In the genomic region with DNA sequence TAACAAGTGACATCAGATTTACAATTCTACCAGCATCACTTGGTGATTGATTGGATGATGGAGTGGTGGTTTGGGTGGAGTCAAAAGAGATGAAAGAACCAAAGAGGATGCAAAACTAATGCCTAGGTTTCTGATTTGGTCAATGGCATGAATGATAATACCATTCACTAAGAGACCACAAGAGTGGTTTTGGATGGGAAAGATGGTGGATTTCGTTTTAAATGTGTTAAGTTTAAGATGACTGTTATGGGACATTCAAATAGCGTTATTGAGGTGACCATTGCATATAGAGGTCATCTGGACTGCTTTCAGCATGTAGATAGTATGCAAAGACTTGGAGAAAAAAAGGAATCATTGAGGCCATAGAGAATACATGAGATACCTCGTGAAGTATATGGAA, we compare ENCODE assay signal across 17 cellular contexts. TPM values are rescaled to one million over a fixed set of nuclear protein-coding genes. Genes with fewer than 3 reads are reported as not detected.
DNase-seq lines count a peak whose midpoint lies in the region; ATAC-seq and TF ChIP-seq lines count a peak whose summit lies in the region.
"Had no signal": no experiment of that assay in that cellular context is flagged by ENCODE, and none has a peak within 500 bp of the region (broad histone marks: within the 10 kb centered on the region; RNA-seq: fewer than 3 reads in every experiment).

No MANE protein-coding gene starts in this region.

- H4K20me1 ChIP-seq in PC-3 (ENCODE audit: low read length) = peaks cover 54% of the 10 kb centered on the region

- H3K4me1 ChIP-seq in PC-3 (ENCODE audit: insufficient read depth, low read length) (peaks cover 49% of the 10 kb centered on the region), psoas muscle (peaks cover 51% of the 10 kb centered on the region)

- no peaks in the 10 kb centered on the region for H3K9me3 Mint-ChIP-seq in activated CD4-positive, alpha-beta T cell treated with anti-CD3 and anti-CD28 coated beads, Interleukin-2, amount 10 ng/mL, durations not matched to agents 24 days and 14 days
- H3K9me3 Mint-ChIP-seq in chondrocyte (ENCODE audit: low read depth) = no peaks in the 10 kb centered on the region
- H3K9me3 Mint-ChIP-seq: naive B cell had no signal

- peaks cover 58% of the 10 kb centered on the region for H3K4me1 Mint-ChIP-seq in activated CD4-positive, alpha-beta T cell treated with anti-CD3 and anti-CD28 coated beads, Interleukin-2, amount 10 ng/mL, durations not matched to agents 24 days and 14 days
- H3K4me1 Mint-ChIP-seq in chondrocyte (ENCODE audit: low read depth) = peaks cover 69% of the 10 kb centered on the region

- H3K4me2 ChIP-seq in PC-3 (ENCODE audit: low read length) = peak overlapping the region; percentile 95; the same call in 1 of the 2 replicates

- peak overlapping the region; percentile 91 for H3K4me3 Mint-ChIP-seq in activated CD4-positive, alpha-beta T cell treated with anti-CD3 and anti-CD28 coated beads, Interleukin-2, amount 10 ng/mL, durations not matched to agents 24 days and 14 days
- H3K4me3 Mint-ChIP-seq in chondrocyte (ENCODE audit: unreplicated experiment) = peak overlapping the region; percentile 84

- no TSS peak for BruUV-seq in PC-3 (replicated peaks; lab: Mats Ljungman, UMichigan)

- ATAC-seq in PC-3 (no peak), psoas muscle (no peak)

- H3K27me3 ChIP-seq in PC-3 (ENCODE audit: low read length) (no peaks in the 10 kb centered on the region), psoas muscle (ENCODE audit: insufficient read depth in 3 of 3, low read length in 2 of 3) (no peaks in the 10 kb centered on the region), brain microvascular endothelial cell (replicated peaks) (no peaks in the 10 kb centered on the region)
- H3K27me3 ChIP-seq: Peyer's patch, tibial nerve had no signal

- H3K9me3 ChIP-seq in PC-3 (ENCODE audit: low read length) = no peaks in the 10 kb centered on the region
- no peaks in the 10 kb centered on the region for H3K9me3 ChIP-seq in psoas muscle
- H3K9me3 ChIP-seq: Peyer's patch, tibial nerve had no signal

- DNase-seq in activated CD4-positive, alpha-beta T cell treated with anti-CD3 and anti-CD28 coated beads, Interleukin-2, amount 10 ng/mL, durations not matched to agents 24 days and 14 days = no peak
- no peak for DNase-seq in activated CD4-positive, alpha-beta T cell treated with anti-CD3 and anti-CD28 coated beads, Interleukin-2, amount 50 U/mL, for 48 hours
- DNase-seq in PC-3 (no peak), chondrocyte (ENCODE audit: low spot score) (no peak), psoas muscle (no peak), OCI-M2 (lab: John Stamatoyannopoulos, UW; ENCODE audit: unreplicated experiment) (no peak), brain microvascular endothelial cell (no peak), cortex of kidney (lab: John Stamatoyannopoulos, UW) (no peak)
- DNase-seq: anterior cingulate cortex; COR-L47; effector CD8-positive, alpha-beta T cell; kidney; naive B cell; NCI-H1417; Peyer's patch; stimulated activated CD4-positive, alpha-beta T cell treated with anti-CD3 and anti-CD28 coated beads, Interleukin-12 subunit alpha, Interleukin-12 subunit beta, amount 100 ng/mL, for 4 hours had no signal

- CTCF ChIA-PET in PC-3 (lab: Charles Lee) = no interaction called here

- in situ Hi-C loops in brain microvascular endothelial cell (cut with HindIII; ENCODE audit: low pct_ligation_motif_present, low sequenced_read_pairs) = no loop called here

- intact Hi-C loops in activated CD4-positive, alpha-beta T cell treated with anti-CD3 and anti-CD28 coated beads, Interleukin-2, amount 10 ng/mL, durations not matched to agents 24 days and 14 days (cut with micrococcal nuclease) = loop anchor here (2.0 kb wide), 1 partner anchor 18 kb away; no protein-coding TSS in a partner anchor
- intact Hi-C loops in PC-3 (cut with micrococcal nuclease) = no loop called here
- intact Hi-C loops in psoas muscle (cut with DNase I) = loop anchor here in 1 of 2 donors (10.0 kb wide), 1 partner anchor 222 kb away; no protein-coding TSS in a partner anchor

- H2AFZ ChIP-seq in PC-3 (ENCODE audit: low read length) = no peak overlapping the region

- H3K27me3 Mint-ChIP-seq in activated CD4-positive, alpha-beta T cell treated with anti-CD3 and anti-CD28 coated beads, Interleukin-2, amount 10 ng/mL, durations not matched to agents 24 days and 14 days = peaks cover 2% of the 10 kb centered on the region
- H3K27me3 Mint-ChIP-seq in chondrocyte (ENCODE audit: low read depth) = no peaks in the 10 kb centered on the region
- H3K27me3 Mint-ChIP-seq: naive B cell had no signal

- no peak overlapping the region for H3K9ac ChIP-seq in PC-3 (ENCODE audit: low read length)

- H3K36me3 ChIP-seq in PC-3 (ENCODE audit: low read depth, low read length) (peaks cover 42% of the 10 kb centered on the region), psoas muscle (ENCODE audit: insufficient read depth in 1 of 2, low read depth in 1 of 2) (peaks cover 3 to 32% of the 10 kb centered on the region in 2 donors), brain microvascular endothelial cell (replicated peaks) (peaks cover 30% of the 10 kb centered on the region)

- H3K27ac ChIP-seq in PC-3 (ENCODE audit: low read length) = no peak overlapping the region
- H3K27ac ChIP-seq in psoas muscle = peak overlapping the region; percentile 76
- no peak overlapping the region for H3K27ac ChIP-seq in brain microvascular endothelial cell
- H3K27ac ChIP-seq: Peyer's patch had no signal

- H3K9me2 ChIP-seq in PC-3 (replicated peaks; ENCODE audit: low read length) = no peaks in the 10 kb centered on the region

- POLR2A ChIA-PET in PC-3 (lab: Charles Lee; ENCODE audit: unreplicated experiment) = no interaction called here

- peak overlapping the region; percentile 77 for H3K27ac Mint-ChIP-seq in activated CD4-positive, alpha-beta T cell treated with anti-CD3 and anti-CD28 coated beads, Interleukin-2, amount 10 ng/mL, durations not matched to agents 24 days and 14 days
- H3K27ac Mint-ChIP-seq in chondrocyte (ENCODE audit: unreplicated experiment) = peak overlapping the region; percentile 63

- peaks cover 59% of the 10 kb centered on the region for H3K36me3 Mint-ChIP-seq in activated CD4-positive, alpha-beta T cell treated with anti-CD3 and anti-CD28 coated beads, Interleukin-2, amount 10 ng/mL, durations not matched to agents 24 days and 14 days (ENCODE audit: low read depth)
- H3K36me3 Mint-ChIP-seq in chondrocyte (ENCODE audit: low read depth) = peaks cover 28% of the 10 kb centered on the region

- no peaks in the 10 kb centered on the region for H3F3A ChIP-seq in PC-3 (ENCODE audit: low read length, unreplicated experiment)

- H3K79me2 ChIP-seq in PC-3 (ENCODE audit: low read length) = peaks cover 77% of the 10 kb centered on the region

- WGBS in psoas muscle, 3 donors = 83 to 89% (median 85%) methylated on average over 3 of the region's 3 CpGs

- TF ChIP-seq CTCF in PC-3 (conservative IDR thresholded peaks at IDR 0.05; ENCODE audit: low read depth, low read length) (no peak), chondrocyte (IDR thresholded peaks at IDR 0.05) (no peak), psoas muscle (IDR thresholded peaks at IDR 0.05) (no peak), brain microvascular endothelial cell (IDR thresholded peaks at IDR 0.05; ENCODE audit: low read depth, low read length, missing control alignments) (no peak)

- H3K4me3 ChIP-seq in PC-3 (ENCODE audit: low read length) (no peak overlapping the region), psoas muscle (no peak overlapping the region), brain microvascular endothelial cell (ENCODE audit: low read depth, low read length) (no peak overlapping the region)
- H3K4me3 ChIP-seq: Peyer's patch, tibial nerve had no signal

RNA-seq across cellular contexts. Expression of a gene that starts 3.6 kb away (rescaled TPM):
- 47.0 and 50.7 TPM in 2 replicates for total RNA-seq in activated CD4-positive, alpha-beta T cell treated with anti-CD3 and anti-CD28 coated beads, Interleukin-2, amount 10 ng/mL, durations not matched to agents 24 days and 14 days
- 15.1 and 22.5 TPM in 2 replicates for total RNA-seq in PC-3 (2014; rRNA removed)
- total RNA-seq in chondrocyte = 36.4 to 59.1 TPM (median 37.7 TPM) in 3 replicates
- total RNA-seq in psoas muscle = 10 to 100 TPM; 18.1 to 21.0 (median 19.9) TPM
- 10 to 100 TPM in 2 of 3 donors, 1 to 10 TPM in 1; 5.5 to 16.4 (median 11.4) TPM for polyA plus RNA-seq in psoas muscle
